ENCODE assay signal across 1 cellular context in the genomic region with DNA sequence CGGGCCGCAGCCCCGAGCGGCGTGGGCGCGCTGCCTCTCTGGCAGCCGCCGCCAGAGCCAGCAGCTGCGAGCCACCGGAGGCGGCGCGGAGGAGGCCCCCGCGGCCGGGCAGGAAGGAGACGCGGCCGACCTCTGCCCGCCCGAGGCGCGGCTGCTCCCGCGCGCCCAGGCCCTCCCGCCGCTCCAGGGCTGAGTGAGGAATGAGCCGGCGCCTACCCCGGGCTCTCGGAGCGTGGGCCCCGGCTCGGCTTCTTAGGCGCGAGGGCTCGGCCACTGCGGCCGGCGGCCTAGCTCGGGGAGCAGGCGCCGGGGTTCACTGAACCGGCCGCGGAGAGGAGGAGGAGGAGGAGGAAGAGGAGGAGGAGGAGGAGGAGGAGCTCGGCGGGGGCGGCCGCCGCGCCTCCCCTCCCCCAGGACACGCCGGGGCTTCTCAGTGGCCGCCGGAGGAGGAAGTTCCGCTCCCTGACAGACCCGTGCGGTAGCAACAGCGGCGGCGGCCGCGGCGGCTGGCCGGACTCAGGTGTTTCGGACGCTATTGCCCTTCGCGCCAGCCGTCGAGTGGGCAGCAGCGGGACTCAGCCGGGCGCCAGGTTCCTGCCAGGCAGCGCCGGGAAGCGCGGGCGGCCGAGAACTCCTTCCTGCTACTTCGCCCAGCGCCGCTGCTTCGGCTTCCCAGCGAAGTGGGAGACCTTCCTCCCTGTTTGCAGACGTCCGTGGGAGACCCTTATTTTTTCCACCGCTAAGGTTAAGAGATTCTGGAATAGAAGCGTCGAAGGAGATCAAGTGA.
TF ChIP-seq lines count a peak whose summit lies in the region.

Gene MAN1A2, plus strand, starts transcription at position 468 of the 787 bp plus-strand sequence. CDS start 735 bp downstream, outside the sequence.

TF ChIP-seq in GM12878, 131 proteins besides CTCF, POLR2A, EP300 and RAD21 (continued from another document):
- TF ChIP-seq MYB (IDR thresholded peaks at IDR 0.05; ENCODE audit: borderline replicate concordance, low read depth, low read length) = no peak
- peak; percentile 48 for TF ChIP-seq SP1 (IDR thresholded peaks at IDR 0.05; ENCODE audit: low read depth, low read length)
- peak; percentile 89 for TF ChIP-seq CHD2 (IDR thresholded peaks at IDR 0.05; ENCODE audit: borderline replicate concordance, low read depth, low read length)
- no peak for TF ChIP-seq ETV6 (conservative IDR thresholded peaks at IDR 0.05 in 1 of 2, IDR thresholded peaks at IDR 0.05 in 1 of 2; ENCODE audit: borderline replicate concordance in 1 of 2, low read depth in 1 of 2)
- peak; percentile 60 for TF ChIP-seq ZNF687 (IDR thresholded peaks at IDR 0.05)
- peak; percentile 91 for TF ChIP-seq IKZF1 (conservative IDR thresholded peaks at IDR 0.05)
- TF ChIP-seq RCOR1 (conservative IDR thresholded peaks at IDR 0.05; ENCODE audit: low read depth, low read length) = no peak
- no peak for TF ChIP-seq MTA2 (IDR thresholded peaks at IDR 0.05; ENCODE audit: low read depth)
- TF ChIP-seq ZNF384 (IDR thresholded peaks at IDR 0.05; ENCODE audit: borderline replicate concordance, low read depth, low read length) = no peak
- TF ChIP-seq, protein P1, sequence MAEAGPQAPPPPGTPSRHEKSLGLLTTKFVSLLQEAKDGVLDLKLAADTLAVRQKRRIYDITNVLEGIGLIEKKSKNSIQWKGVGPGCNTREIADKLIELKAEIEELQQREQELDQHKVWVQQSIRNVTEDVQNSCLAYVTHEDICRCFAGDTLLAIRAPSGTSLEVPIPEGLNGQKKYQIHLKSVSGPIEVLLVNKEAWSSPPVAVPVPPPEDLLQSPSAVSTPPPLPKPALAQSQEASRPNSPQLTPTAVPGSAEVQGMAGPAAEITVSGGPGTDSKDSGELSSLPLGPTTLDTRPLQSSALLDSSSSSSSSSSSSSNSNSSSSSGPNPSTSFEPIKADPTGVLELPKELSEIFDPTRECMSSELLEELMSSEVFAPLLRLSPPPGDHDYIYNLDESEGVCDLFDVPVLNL (IDR thresholded peaks at IDR 0.05; ENCODE audit: low read depth, low read length) = no peak
- no peak for TF ChIP-seq PAX8 (IDR thresholded peaks at IDR 0.05)
- TF ChIP-seq STAT3 (IDR thresholded peaks at IDR 0.05; ENCODE audit: low read depth, low read length) = no peak
- no peak for TF ChIP-seq STAT1 (conservative IDR thresholded peaks at IDR 0.05)
- TF ChIP-seq, protein P2, sequence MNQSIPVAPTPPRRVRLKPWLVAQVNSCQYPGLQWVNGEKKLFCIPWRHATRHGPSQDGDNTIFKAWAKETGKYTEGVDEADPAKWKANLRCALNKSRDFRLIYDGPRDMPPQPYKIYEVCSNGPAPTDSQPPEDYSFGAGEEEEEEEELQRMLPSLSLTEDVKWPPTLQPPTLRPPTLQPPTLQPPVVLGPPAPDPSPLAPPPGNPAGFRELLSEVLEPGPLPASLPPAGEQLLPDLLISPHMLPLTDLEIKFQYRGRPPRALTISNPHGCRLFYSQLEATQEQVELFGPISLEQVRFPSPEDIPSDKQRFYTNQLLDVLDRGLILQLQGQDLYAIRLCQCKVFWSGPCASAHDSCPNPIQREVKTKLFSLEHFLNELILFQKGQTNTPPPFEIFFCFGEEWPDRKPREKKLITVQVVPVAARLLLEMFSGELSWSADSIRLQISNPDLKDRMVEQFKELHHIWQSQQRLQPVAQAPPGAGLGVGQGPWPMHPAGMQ (IDR thresholded peaks at IDR 0.05; ENCODE audit: borderline replicate concordance) = no peak
- no peak for TF ChIP-seq ZZZ3 (IDR thresholded peaks at IDR 0.05; ENCODE audit: control insufficient read depth, insufficient read length, low read depth)
- TF ChIP-seq ZNF622 (IDR thresholded peaks at IDR 0.05) = no peak
- TF ChIP-seq NRF1 (conservative IDR thresholded peaks at IDR 0.05; ENCODE audit: low read depth, low read length) = no peak
- TF ChIP-seq, protein P3, sequence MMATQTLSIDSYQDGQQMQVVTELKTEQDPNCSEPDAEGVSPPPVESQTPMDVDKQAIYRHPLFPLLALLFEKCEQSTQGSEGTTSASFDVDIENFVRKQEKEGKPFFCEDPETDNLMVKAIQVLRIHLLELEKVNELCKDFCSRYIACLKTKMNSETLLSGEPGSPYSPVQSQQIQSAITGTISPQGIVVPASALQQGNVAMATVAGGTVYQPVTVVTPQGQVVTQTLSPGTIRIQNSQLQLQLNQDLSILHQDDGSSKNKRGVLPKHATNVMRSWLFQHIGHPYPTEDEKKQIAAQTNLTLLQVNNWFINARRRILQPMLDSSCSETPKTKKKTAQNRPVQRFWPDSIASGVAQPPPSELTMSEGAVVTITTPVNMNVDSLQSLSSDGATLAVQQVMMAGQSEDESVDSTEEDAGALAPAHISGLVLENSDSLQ (IDR thresholded peaks at IDR 0.05) = peak; percentile 56
- TF ChIP-seq USF1 (IDR thresholded peaks at IDR 0.05; ENCODE audit: borderline replicate concordance, extremely low read length, insufficient read depth, low read depth, low read length) = no peak
- TF ChIP-seq SUZ12 (IDR thresholded peaks at IDR 0.05; ENCODE audit: unreplicated experiment) = no peak
- TF ChIP-seq IRF3 (IDR thresholded peaks at IDR 0.05) = 0 out of 2 replicates have a peak, but pooled peaks have one; percentile 18
- no peak for TF ChIP-seq NBN (IDR thresholded peaks at IDR 0.05)
- no peak for TF ChIP-seq SUPT20H (IDR thresholded peaks at IDR 0.05; ENCODE audit: borderline replicate concordance, control insufficient read depth, low read depth, low read length)
